Comparison of ENCODE assay signal across 8 cellular contexts in the genomic region with DNA sequence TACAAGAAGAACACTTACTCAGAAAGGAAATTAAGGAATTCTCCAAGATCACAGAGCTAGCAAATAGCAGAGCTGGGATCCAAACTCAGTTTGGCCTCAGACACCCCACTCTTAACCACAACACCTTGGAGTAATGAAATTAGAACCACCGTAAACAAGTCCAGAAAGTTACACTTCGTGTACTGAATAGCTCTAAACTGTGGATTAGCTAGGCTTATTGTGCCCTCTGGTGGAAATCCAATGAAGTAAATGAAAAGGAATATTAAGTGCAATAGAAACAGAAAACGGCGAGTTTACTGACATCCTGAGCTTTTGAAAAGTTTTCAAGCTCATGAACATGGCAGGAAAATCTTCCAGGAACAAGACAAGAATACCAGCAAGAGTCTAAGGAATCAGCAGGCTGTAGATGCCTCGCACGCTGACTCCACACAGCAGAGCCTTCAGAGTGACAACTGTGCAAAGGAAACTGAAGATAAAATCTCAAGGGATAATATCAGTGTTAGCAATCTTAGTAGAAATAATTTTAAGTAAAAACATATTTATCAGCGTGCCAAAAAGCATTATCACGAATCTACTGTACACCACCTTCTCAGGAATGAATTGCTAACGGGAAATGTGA. TPM values are rescaled to one million over a fixed set of nuclear protein-coding genes. Genes with fewer than 3 reads are reported as not detected.
DNase-seq lines count a peak whose midpoint lies in the region; ATAC-seq, FAIRE-seq and TF ChIP-seq lines count a peak whose summit lies in the region.

No MANE protein-coding gene starts in this region.

- H3K27me3 ChIP-seq in K562 (ENCODE audit: control insufficient read depth in 2 of 2, insufficient read depth in 2 of 2, low read length in 2 of 2) (peaks cover 0 to 2% of the 10 kb centered on the region in 2 experiments; a peak in 1 of 5 replicates), kidney epithelial cell (ENCODE audit: control insufficient read depth, insufficient read depth, low read length) (no peaks in the 10 kb centered on the region)

- POLR2A ChIA-PET in K562 (lab: Yijun Ruan, JAX), result no interaction called here

- TF ChIP-seq POLR2A in K562 (conservative IDR thresholded peaks at IDR 0.05), result no peak

- peak; percentile 65 to 87 (median 74); a peak in 5 of 6 replicates for TF ChIP-seq CTCF in K562 (IDR thresholded peaks at IDR 0.05 in 2 of 3, conservative IDR thresholded peaks at IDR 0.05 in 1 of 3; ENCODE audit: insufficient read depth in 2 of 3, low read depth in 1 of 3, low read length in 3 of 3)
- TF ChIP-seq CTCF in kidney epithelial cell (IDR thresholded peaks at IDR 0.05; ENCODE audit: insufficient read depth, low read length, poor library complexity, severe bottlenecking), result peak; percentile 55

- no peaks in the 10 kb centered on the region for H3K79me2 ChIP-seq in K562 (ENCODE audit: control insufficient read depth, insufficient read depth, low read length)

- no peak overlapping the region for H3K27ac ChIP-seq in K562 (ENCODE audit: extremely low read depth, low read depth, low read length)

- peak overlapping the region; percentile 35; the same call in 1 of the 2 replicates for H3K4me2 ChIP-seq in K562 (ENCODE audit: insufficient read depth, low read length)

- no peaks in the 10 kb centered on the region for H3K4me1 ChIP-seq in K562 (replicated peaks in 1 of 2; ENCODE audit: control insufficient read depth in 2 of 2, insufficient read depth in 2 of 2, low read length in 2 of 2)

- H3K9me1 ChIP-seq in K562 (ENCODE audit: control insufficient read depth, insufficient read depth, low read length), result no peaks in the 10 kb centered on the region

- intact Hi-C loops in K562 (cut with micrococcal nuclease), result loop anchor here (1.0 to 10.0 kb wide), 7 partner anchors 84 to 1181 kb away; no protein-coding TSS in a partner anchor
- intact Hi-C loops in posterior vena cava (cut with DNase I), result no loop called here

- peak; percentile 91 to 96 for TF ChIP-seq RAD21 in K562 (CRISPR knock-in tag; conservative IDR thresholded peaks at IDR 0.05 in 1 of 2, IDR thresholded peaks at IDR 0.05 in 1 of 2)

- CTCF ChIA-PET in K562 (lab: Yijun Ruan, JAX; ENCODE audit: low intra/inter-chr PET ratio), result interaction anchor here (1.2 to 2.7 kb wide), 6 partner anchors 77 to 1273 kb away, joined by 3 to 27 read pairs (median 4); no protein-coding TSS in a partner anchor

- no peak overlapping the region for H3K9ac ChIP-seq in K562 (ENCODE audit: insufficient read depth in 1 of 2, low read depth in 2 of 2, low read length in 2 of 2)

- BruUV-seq in K562 (replicated peaks; lab: Mats Ljungman, UMichigan), result no TSS peak

- DNase-seq in COLO829 (ENCODE audit: low spot score), result peak; percentile 17
- peak; percentile 0 for DNase-seq in NCI-H2227 treated with DMSO at 0.1 percent for 48 hours (lab: John Stamatoyannopoulos, UW)
- peak in 2 of 4 experiments; percentile 42 to 75 for DNase-seq in K562 (ENCODE audit: extremely low read depth in 1 of 4, low spot score in 3 of 4)
- DNase-seq in kidney epithelial cell (ENCODE audit: low read depth), result no peak
- peak; percentile 85 for DNase-seq in superior temporal gyrus (ENCODE audit: extremely low spot score)
- no peak for DNase-seq in posterior vena cava (ENCODE audit: low spot score)

- in situ Hi-C loops in K562 (cut with MboI), result no loop called here

- no peaks in the 10 kb centered on the region for H3K36me3 ChIP-seq in K562 (ENCODE audit: control insufficient read depth, insufficient read depth, low read length)
- H3K36me3 ChIP-seq in kidney epithelial cell (ENCODE audit: control insufficient read depth, insufficient read depth, low read length), result no peaks in the 10 kb centered on the region

- H4K20me1 ChIP-seq in K562 (replicated peaks; ENCODE audit: control insufficient read depth, insufficient read depth, low read length), result no peaks in the 10 kb centered on the region

- peak; percentile 93 for FAIRE-seq in K562 (lab: Jason Lieb, UNC)

- peak; percentile 90 for ATAC-seq in GM18867 (IDR thresholded peaks at IDR 0.05; ENCODE audit: unreplicated experiment)
- peak; percentile 69 for ATAC-seq in HG03025 (IDR thresholded peaks at IDR 0.05; ENCODE audit: low FRiP score, unreplicated experiment)
- ATAC-seq in K562, result peak; percentile 94

- no peak overlapping the region for H3K4me3 ChIP-seq in K562
- H3K4me3 ChIP-seq in kidney epithelial cell (ENCODE audit: low read depth, low read length), result no peak overlapping the region

- peak overlapping the region; percentile 53 for H2AFZ ChIP-seq in K562 (ENCODE audit: low read depth, low read length)

- H3K9me3 ChIP-seq in K562 (replicated peaks; ENCODE audit: control insufficient read depth, insufficient read depth, low read depth, low read length), result no peaks in the 10 kb centered on the region

- no peak for TF ChIP-seq EP300 in K562 (IDR thresholded peaks at IDR 0.05; ENCODE audit: low read length)

- WGBS in K562 (ENCODE audit: insufficient coverage, low coverage, missing lambda C conversion rate), result 3% methylated on average over 9 of the region's 9 CpGs

TF ChIP-seq in K562, 482 proteins besides CTCF, POLR2A, EP300 and RAD21 (continues in another document):
- TF ChIP-seq MNT (conservative IDR thresholded peaks at IDR 0.05), result no peak
- TF ChIP-seq, protein P1, sequence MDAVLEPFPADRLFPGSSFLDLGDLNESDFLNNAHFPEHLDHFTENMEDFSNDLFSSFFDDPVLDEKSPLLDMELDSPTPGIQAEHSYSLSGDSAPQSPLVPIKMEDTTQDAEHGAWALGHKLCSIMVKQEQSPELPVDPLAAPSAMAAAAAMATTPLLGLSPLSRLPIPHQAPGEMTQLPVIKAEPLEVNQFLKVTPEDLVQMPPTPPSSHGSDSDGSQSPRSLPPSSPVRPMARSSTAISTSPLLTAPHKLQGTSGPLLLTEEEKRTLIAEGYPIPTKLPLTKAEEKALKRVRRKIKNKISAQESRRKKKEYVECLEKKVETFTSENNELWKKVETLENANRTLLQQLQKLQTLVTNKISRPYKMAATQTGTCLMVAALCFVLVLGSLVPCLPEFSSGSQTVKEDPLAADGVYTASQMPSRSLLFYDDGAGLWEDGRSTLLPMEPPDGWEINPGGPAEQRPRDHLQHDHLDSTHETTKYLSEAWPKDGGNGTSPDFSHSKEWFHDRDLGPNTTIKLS (IDR thresholded peaks at IDR 0.05; ENCODE audit: borderline replicate concordance, low read depth), result no peak

RNA-seq across cellular contexts. Expression of gene FBXO5, which starts 34.6 kb away (rescaled TPM):
- total RNA-seq in K562 (2011; cell fraction: chromatin; rRNA removed; ENCODE audit: low replicate concordance), result 19.7 and 69.6 TPM in 2 replicates
- 13.0 and 18.7 TPM in 2 replicates for total RNA-seq in K562 (2011; cell fraction: nucleolus; rRNA removed)
- total RNA-seq in K562 (2011; cell fraction: nucleoplasm; rRNA removed), result 31.2 and 38.1 TPM in 2 replicates
- total RNA-seq in K562 (2014; rRNA removed), result 40.0 and 42.5 TPM in 2 replicates
- 82.7 and 89.7 TPM in 2 replicates for total RNA-seq in K562 (2014; rRNA removed; fragmentation: Illumina TruSeq; extraction: Trizol)
- total RNA-seq in K562 (2015; rRNA removed; fragmentation: Illumina TruSeq; extraction: Trizol), result 78.2 and 84.3 TPM in 2 replicates
- 62.9 and 64.6 TPM in 2 replicates for total RNA-seq in K562 (2021)
- polyA plus RNA-seq in K562 (2011; rRNA removed), result 52.1 and 89.3 TPM in 2 replicates
- 19.4 and 26.4 TPM in 2 replicates for polyA plus RNA-seq in K562 (2011; cell fraction: cytosol; rRNA removed)
- 23.1 and 33.3 TPM in 2 replicates for polyA plus RNA-seq in K562 (2011; cell fraction: nucleus; rRNA removed)
- 42.7 and 53.9 TPM in 2 replicates for polyA plus RNA-seq in K562 (2012)
- 70.7 and 84.0 TPM in 2 replicates for polyA plus RNA-seq in K562 (2014; fragmentation: Illumina TruSeq; extraction: Trizol)
- 10 to 100 TPM; 17.8 to 18.4 TPM for polyA plus RNA-seq in K562 (2014; fragmentation: Nextera tagmentation; extraction: Ambion mirVana)
- 56.8 and 59.1 TPM in 2 replicates for polyA plus RNA-seq in K562 (2014; rRNA removed)
- 70.0 and 71.7 TPM in 2 replicates for polyA minus RNA-seq in K562 (2011; rRNA and poly(A)+ RNA removed)
- polyA minus RNA-seq in K562 (2011; cell fraction: cytosol; rRNA and poly(A)+ RNA removed), result 17.7 and 28.9 TPM in 2 replicates
- polyA minus RNA-seq in K562 (2011; cell fraction: nucleus; rRNA and poly(A)+ RNA removed), result 28.7 and 48.5 TPM in 2 replicates
- 14.1 and 16.1 TPM in 2 replicates for total RNA-seq in kidney epithelial cell
- total RNA-seq in posterior vena cava, result 1 to 10 TPM; 3.5 to 4.6 TPM

RNA-seq across cellular contexts. Expression of gene MTRF1L, which starts 54.2 kb away (rescaled TPM):
- 28.0 and 73.8 TPM in 2 replicates for total RNA-seq in K562 (2011; cell fraction: chromatin; rRNA removed; ENCODE audit: low replicate concordance)
- total RNA-seq in K562 (2011; cell fraction: nucleolus; rRNA removed), result 11.5 and 18.9 TPM in 2 replicates
- total RNA-seq in K562 (2011; cell fraction: nucleoplasm; rRNA removed), result 32.5 and 44.7 TPM in 2 replicates
- total RNA-seq in K562 (2014; rRNA removed) (26.7 and 29.6 TPM in 2 replicates), K562 (2014; rRNA removed; fragmentation: Illumina TruSeq; extraction: Trizol) (34.0 and 34.8 TPM in 2 replicates), K562 (2015; rRNA removed; fragmentation: Illumina TruSeq; extraction: Trizol) (27.3 and 32.3 TPM in 2 replicates), K562 (2021) (31.6 and 33.1 TPM in 2 replicates), kidney epithelial cell (24.6 and 33.8 TPM in 2 replicates), posterior vena cava (10 to 100 TPM; 17.4 to 30.8 TPM)
- polyA plus RNA-seq in K562 (2011; rRNA removed) (21.7 and 30.2 TPM in 2 replicates), K562 (2014; fragmentation: Illumina TruSeq; extraction: Trizol) (23.3 and 31.1 TPM in 2 replicates), K562 (2014; fragmentation: Nextera tagmentation; extraction: Ambion mirVana) (10 to 100 TPM; 10.7 to 13.7 TPM), K562 (2014; rRNA removed) (25.0 and 29.2 TPM in 2 replicates)
- 4.4 and 6.5 TPM in 2 replicates for polyA plus RNA-seq in K562 (2011; cell fraction: cytosol; rRNA removed)
- 18.8 and 19.6 TPM in 2 replicates for polyA plus RNA-seq in K562 (2011; cell fraction: nucleus; rRNA removed)
- 22.0 and 22.6 TPM in 2 replicates for polyA plus RNA-seq in K562 (2012)
- 34.4 and 42.3 TPM in 2 replicates for polyA minus RNA-seq in K562 (2011; rRNA and poly(A)+ RNA removed)
- 5.6 and 10.9 TPM in 2 replicates for polyA minus RNA-seq in K562 (2011; cell fraction: cytosol; rRNA and poly(A)+ RNA removed)
- 43.5 and 72.9 TPM in 2 replicates for polyA minus RNA-seq in K562 (2011; cell fraction: nucleus; rRNA and poly(A)+ RNA removed)

Comparison
In these comparisons a context has a peak if more than half of its experiments do, and no peak if none do; other contexts are left out.
1. DNase-seq: peak in COLO829 (single experiment), NCI-H2227 treated with DMSO at 0.1 percent for 48 hours (single experiment) and superior temporal gyrus (single experiment); none in kidney epithelial cell (single experiment) and posterior vena cava (single experiment).
2. Peak in every context shown above with its lines, with median percentiles within 50 percentile points of each other: ATAC-seq.